16 cellular contexts compared by ENCODE assay signal in the genomic region with DNA sequence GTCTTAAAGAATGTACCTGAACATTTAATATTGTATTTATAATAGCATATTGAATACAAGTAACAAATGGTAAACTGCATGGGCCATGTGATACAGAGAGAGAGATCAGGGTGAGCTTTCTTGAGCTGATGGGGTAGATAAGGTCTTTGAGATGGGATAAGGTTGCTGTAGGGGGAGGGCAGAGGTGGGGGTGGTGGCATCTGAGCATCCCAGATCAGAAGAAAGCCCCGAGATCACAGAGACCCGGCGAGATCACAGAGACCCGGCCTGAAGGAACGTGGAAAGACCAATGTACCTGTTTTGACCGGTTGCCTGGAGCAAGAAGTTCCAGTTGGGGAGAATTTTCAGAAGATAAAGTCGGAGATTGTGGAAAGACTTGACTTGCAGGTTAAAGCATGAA. TPM values are rescaled to one million over a fixed set of nuclear protein-coding genes. Genes with fewer than 3 reads are reported as not detected.
DNase-seq lines count a peak whose midpoint lies in the region; ATAC-seq and TF ChIP-seq lines count a peak whose summit lies in the region.
"Had no signal": no experiment of that assay in that cellular context is flagged by ENCODE, and none has a peak within 500 bp of the region (broad histone marks: within the 10 kb centered on the region; RNA-seq: fewer than 3 reads in every experiment).

No MANE protein-coding gene starts in this region.

- H3K27me3 Mint-ChIP-seq in Caco-2 (ENCODE audit: insufficient read depth, unreplicated experiment) (peaks cover 10% of the 10 kb centered on the region), CD14-positive monocyte (ENCODE audit: low read depth in 3 of 3) (peaks cover 0 to 5% (median 1%) of the 10 kb centered on the region in 3 donors)
- no peaks in the 10 kb centered on the region for H3K27me3 Mint-ChIP-seq in activated CD4-positive, alpha-beta memory T cell treated with anti-CD3 and anti-CD28 coated beads, Interleukin-2, amount 10 ng/mL, durations not matched to agents 7 days and 5 days

- peaks cover 92% of the 10 kb centered on the region for H4K20me1 ChIP-seq in BLaER1

- H3K27ac ChIP-seq in BLaER1 (no peak overlapping the region), lower lobe of right lung (peak overlapping the region; percentile 4)

- POLR2A ChIA-PET in Caco-2 (lab: Charles Lee), result no interaction called here
- POLR2A ChIA-PET in activated CD4-positive, alpha-beta memory T cell treated with anti-CD3 and anti-CD28 coated beads, Interleukin-2, amount 10 ng/mL, durations not matched to agents 7 days and 5 days (lab: Charles Lee), result interaction anchor here (1.3 to 7.5 kb wide), 4 partner anchors 10 to 33 kb away, joined by 3 to 97 read pairs (median 6); no protein-coding TSS in a partner anchor

- TF ChIP-seq CTCF in Caco-2 (IDR thresholded peaks at IDR 0.05; ENCODE audit: insufficient read depth in 1 of 2, low read depth in 1 of 2, low read length in 1 of 2, severe bottlenecking in 1 of 2, unreplicated experiment in 1 of 2) (no peak), lower lobe of right lung (IDR thresholded peaks at IDR 0.05) (no peak), CD14-positive monocyte (IDR thresholded peaks at IDR 0.05) (no peak)

- no TSS peak for BruUV-seq in Caco-2 (replicated peaks; lab: Mats Ljungman, UMichigan)

- H3K4me2 ChIP-seq in BLaER1, result peak overlapping the region; percentile 55

- no peaks in the 10 kb centered on the region for H3K36me3 Mint-ChIP-seq in Caco-2 (ENCODE audit: insufficient read depth, unreplicated experiment)
- H3K36me3 Mint-ChIP-seq in activated CD4-positive, alpha-beta memory T cell treated with anti-CD3 and anti-CD28 coated beads, Interleukin-2, amount 10 ng/mL, durations not matched to agents 7 days and 5 days (ENCODE audit: low read depth), result peaks cover 39% of the 10 kb centered on the region
- peaks cover 0 to 3% of the 10 kb centered on the region in 2 donors for H3K36me3 Mint-ChIP-seq in CD14-positive monocyte

- H3K36me3 ChIP-seq in BLaER1 (no peaks in the 10 kb centered on the region), Caco-2 (ENCODE audit: control insufficient read depth, insufficient read depth, low read length) (no peaks in the 10 kb centered on the region), lower lobe of right lung (no peaks in the 10 kb centered on the region)
- H3K36me3 ChIP-seq: uterus had no signal

- H3K4me3 ChIP-seq in BLaER1, result no peak overlapping the region
- no peak overlapping the region for H3K4me3 ChIP-seq in Caco-2 (ENCODE audit: low read depth, low read length)
- no peak overlapping the region for H3K4me3 ChIP-seq in lower lobe of right lung
- H3K4me3 ChIP-seq: uterus had no signal

- H3K27me3 ChIP-seq in BLaER1 (no peaks in the 10 kb centered on the region), Caco-2 (replicated peaks; ENCODE audit: control insufficient read depth, insufficient read depth, low read length) (no peaks in the 10 kb centered on the region), lower lobe of right lung (ENCODE audit: low read depth) (no peaks in the 10 kb centered on the region)
- H3K27me3 ChIP-seq: uterus had no signal

- H3K4me3 Mint-ChIP-seq in Caco-2 (ENCODE audit: unreplicated experiment) (no peak overlapping the region), CD14-positive monocyte (no peak overlapping the region)
- peak overlapping the region; percentile 59 for H3K4me3 Mint-ChIP-seq in activated CD4-positive, alpha-beta memory T cell treated with anti-CD3 and anti-CD28 coated beads, Interleukin-2, amount 10 ng/mL, durations not matched to agents 7 days and 5 days

- ATAC-seq in lower lobe of right lung (no peak), Right ventricle myocardium superior (ENCODE audit: poor library complexity) (no peak)

- intact Hi-C loops in Caco-2 (cut with micrococcal nuclease; ENCODE audit: unreplicated experiment) (no loop called here), lower lobe of right lung (cut with DNase I) (no loop called here), CD14-positive monocyte (cut with micrococcal nuclease) (no loop called here), Right ventricle myocardium superior (cut with DNase I) (no loop called here)

- H3K9me3 ChIP-seq in BLaER1, result no peaks in the 10 kb centered on the region
- no peaks in the 10 kb centered on the region for H3K9me3 ChIP-seq in Caco-2
- H3K9me3 ChIP-seq in lower lobe of right lung, result no peaks in the 10 kb centered on the region
- H3K9me3 ChIP-seq: uterus had no signal

- H3K27ac Mint-ChIP-seq in Caco-2 (ENCODE audit: unreplicated experiment), result no peak overlapping the region
- H3K27ac Mint-ChIP-seq in activated CD4-positive, alpha-beta memory T cell treated with anti-CD3 and anti-CD28 coated beads, Interleukin-2, amount 10 ng/mL, durations not matched to agents 7 days and 5 days, result peak overlapping the region; percentile 97
- peak overlapping the region in 3 of 7 donors; percentile 1 to 79 (median 50) for H3K27ac Mint-ChIP-seq in CD14-positive monocyte

- H3K9me3 Mint-ChIP-seq in Caco-2 (ENCODE audit: unreplicated experiment) (no peaks in the 10 kb centered on the region), CD14-positive monocyte (no peaks in the 10 kb centered on the region)
- H3K9me3 Mint-ChIP-seq in activated CD4-positive, alpha-beta memory T cell treated with anti-CD3 and anti-CD28 coated beads, Interleukin-2, amount 10 ng/mL, durations not matched to agents 7 days and 5 days, result no peaks in the 10 kb centered on the region

- DNase-seq in Caco-2 (peak; percentile 19 to 40), lower lobe of right lung (no peak), NCI-H1694 (lab: John Stamatoyannopoulos, UW) (no peak), NCI-H128 (lab: John Stamatoyannopoulos, UW; ENCODE audit: unreplicated experiment) (no peak), CD14-positive monocyte (ENCODE audit: low spot score) (no peak), Right ventricle myocardium superior (no peak)
- DNase-seq in activated CD4-positive, alpha-beta memory T cell treated with anti-CD3 and anti-CD28 coated beads, Interleukin-2, amount 10 ng/mL, durations not matched to agents 7 days and 5 days, result no peak
- DNase-seq: amygdala, DMS79 treated with DMSO at 0.1 percent for 48 hours, H7, KBM-7, NCI-H1417, SIG-M5, T1000, uterus had no signal

- CTCF ChIA-PET in Caco-2 (lab: Charles Lee), result no interaction called here
- CTCF ChIA-PET in activated CD4-positive, alpha-beta memory T cell treated with anti-CD3 and anti-CD28 coated beads, Interleukin-2, amount 10 ng/mL, durations not matched to agents 7 days and 5 days (lab: Charles Lee), result interaction anchor here (1.0 kb wide), 1 partner anchor 67 kb away, joined by 3 read pairs; no protein-coding TSS in a partner anchor

- H3K4me1 Mint-ChIP-seq in Caco-2 (ENCODE audit: low read depth, unreplicated experiment) (no peaks in the 10 kb centered on the region), CD14-positive monocyte (peaks cover 78% of the 10 kb centered on the region)
- peaks cover 83% of the 10 kb centered on the region for H3K4me1 Mint-ChIP-seq in activated CD4-positive, alpha-beta memory T cell treated with anti-CD3 and anti-CD28 coated beads, Interleukin-2, amount 10 ng/mL, durations not matched to agents 7 days and 5 days

- H3K4me1 ChIP-seq in BLaER1 (peaks cover 81% of the 10 kb centered on the region), Caco-2 (no peaks in the 10 kb centered on the region), lower lobe of right lung (peaks cover 82% of the 10 kb centered on the region)

- H3K9ac ChIP-seq in BLaER1, result no peak overlapping the region

RNA-seq across cellular contexts. Expression of a gene that starts 6.6 kb away (rescaled TPM):
- 7.9 and 13.5 TPM in 2 replicates for total RNA-seq in Caco-2 (2022)
- total RNA-seq in activated CD4-positive, alpha-beta memory T cell treated with anti-CD3 and anti-CD28 coated beads, Interleukin-2, amount 10 ng/mL, durations not matched to agents 7 days and 5 days, result 100 to 1,000 TPM; 207 to 224 TPM
- 147 TPM for total RNA-seq in lower lobe of right lung
- polyA plus RNA-seq in CD14-positive monocyte, result 10 to 100 TPM; 11.0 to 11.8 TPM
- total RNA-seq in Right ventricle myocardium superior, result 101 TPM

Comparison
In these comparisons a context has a peak if more than half of its experiments do, and no peak if none do; other contexts are left out.
1. DNase-seq: peak in Caco-2 (2 of 2); none in activated CD4-positive, alpha-beta memory T cell treated with anti-CD3 and anti-CD28 coated beads, Interleukin-2, amount 10 ng/mL, durations not matched to agents 7 days and 5 days (single experiment), lower lobe of right lung (single experiment), NCI-H1694 (single experiment), NCI-H128 (single experiment), CD14-positive monocyte (single experiment) and Right ventricle myocardium superior (single experiment).